ENCODE assay signal across 18 cellular contexts in genomic region chr3:47117803-47118364, GRCh38. TPM values are rescaled to one million over a fixed set of nuclear protein-coding genes. Genes with fewer than 3 reads are reported as not detected.
A peak's percentile ranks its signal among the peaks of the same experiment; 100 is the strongest.
DNase-seq lines count a peak whose midpoint lies in the region; ATAC-seq and TF ChIP-seq lines count a peak whose summit lies in the region.
"Had no signal": no experiment of that assay in that cellular context is flagged by ENCODE, and none has a peak within 500 bp of the region (broad histone marks: within the 10 kb centered on the region; RNA-seq: fewer than 3 reads in every experiment).

No MANE protein-coding gene starts in this region.

- no peaks in the 10 kb centered on the region for H3K9me2 ChIP-seq in Karpas-422 (replicated peaks; ENCODE audit: insufficient read depth, low read length)

- H3K27ac Mint-ChIP-seq in activated T-cell treated with anti-CD3 and anti-CD28 coated beads, Interleukin-2, amount 50 U/mL, for 24 hours, result peak overlapping the region; percentile 16
- H3K27ac Mint-ChIP-seq in activated naive CD8-positive, alpha-beta T cell treated with anti-CD3 and anti-CD28 coated beads, Interleukin-2, amount 50 U/mL, for 24 hours, result peak overlapping the region; percentile 6
- no peak overlapping the region for H3K27ac Mint-ChIP-seq in activated T-helper 17 cell treated with anti-CD3 and anti-CD28 coated beads, Interleukin-2, amount 50 U/mL, for 72 hours

- H3K4me3 ChIP-seq in Karpas-422 (ENCODE audit: low read length) (no peak overlapping the region), neutrophil (ENCODE audit: low read depth in 1 of 2, low read length in 1 of 2) (no peak overlapping the region)
- H3K4me3 ChIP-seq: adrenal gland, HAP-1, pancreas, Peyer's patch had no signal

- peaks cover 72% of the 10 kb centered on the region for H3K36me3 ChIP-seq in Karpas-422 (ENCODE audit: insufficient read depth, low read length)
- peaks cover 57% of the 10 kb centered on the region for H3K36me3 ChIP-seq in neutrophil

- H3K9me3 Mint-ChIP-seq in activated T-cell treated with anti-CD3 and anti-CD28 coated beads, Interleukin-2, amount 50 U/mL, for 24 hours, result peaks cover 2% of the 10 kb centered on the region
- peaks cover 4% of the 10 kb centered on the region for H3K9me3 Mint-ChIP-seq in activated naive CD8-positive, alpha-beta T cell treated with anti-CD3 and anti-CD28 coated beads, Interleukin-2, amount 50 U/mL, for 24 hours
- H3K9me3 Mint-ChIP-seq in activated T-helper 17 cell treated with anti-CD3 and anti-CD28 coated beads, Interleukin-2, amount 50 U/mL, for 72 hours, result no peaks in the 10 kb centered on the region

- H3K27me3 Mint-ChIP-seq in activated T-cell treated with anti-CD3 and anti-CD28 coated beads, Interleukin-2, amount 50 U/mL, for 24 hours, result no peaks in the 10 kb centered on the region
- H3K27me3 Mint-ChIP-seq in activated naive CD8-positive, alpha-beta T cell treated with anti-CD3 and anti-CD28 coated beads, Interleukin-2, amount 50 U/mL, for 24 hours, result no peaks in the 10 kb centered on the region
- no peaks in the 10 kb centered on the region for H3K27me3 Mint-ChIP-seq in activated T-helper 17 cell treated with anti-CD3 and anti-CD28 coated beads, Interleukin-2, amount 50 U/mL, for 72 hours

- no peak overlapping the region for H3K4me2 ChIP-seq in Karpas-422 (ENCODE audit: low read depth, low read length, poor library complexity, severe bottlenecking)

- H3K36me3 Mint-ChIP-seq in activated T-cell treated with anti-CD3 and anti-CD28 coated beads, Interleukin-2, amount 50 U/mL, for 24 hours (ENCODE audit: low read depth), result peaks cover 87% of the 10 kb centered on the region
- peaks cover 67% of the 10 kb centered on the region for H3K36me3 Mint-ChIP-seq in activated naive CD8-positive, alpha-beta T cell treated with anti-CD3 and anti-CD28 coated beads, Interleukin-2, amount 50 U/mL, for 24 hours (ENCODE audit: low read depth)
- peaks cover 93% of the 10 kb centered on the region for H3K36me3 Mint-ChIP-seq in activated T-helper 17 cell treated with anti-CD3 and anti-CD28 coated beads, Interleukin-2, amount 50 U/mL, for 72 hours (ENCODE audit: low read depth)

- DNase-seq in activated T-cell treated with anti-CD3 and anti-CD28 coated beads, Interleukin-2, amount 50 U/mL, for 24 hours, result no peak
- no peak for DNase-seq in activated T-cell treated with anti-CD3 and anti-CD28 coated beads for 4 hours
- no peak for DNase-seq in Karpas-422
- DNase-seq in activated naive CD8-positive, alpha-beta T cell treated with anti-CD3 and anti-CD28 coated beads, Interleukin-2, amount 50 U/mL, for 24 hours, result no peak
- no peak for DNase-seq in COLO668 (lab: John Stamatoyannopoulos, UW; ENCODE audit: unreplicated experiment)
- DNase-seq: adrenal gland; Kasumi-1; kidney; NCI-H1694; NCI-H526; pancreas; Peyer's patch; small intestine; stimulated activated naive CD8-positive, alpha-beta T cell treated with anti-CD3 and anti-CD28 coated beads, Interleukin-15, Interleukin-2, amounts not matched to agents 100 U/mL and 50 U/mL, for 24 hours had no signal

- H3K27ac ChIP-seq in Karpas-422 (ENCODE audit: low read length) (peak overlapping the region; percentile 25; the same call in 1 of the 2 replicates), neutrophil (peak overlapping the region; percentile 26)
- H3K27ac ChIP-seq: adrenal gland, pancreas, Peyer's patch had no signal

- H3K9ac ChIP-seq in Karpas-422 (ENCODE audit: low read length), result no peak overlapping the region

- no peak overlapping the region for H2AFZ ChIP-seq in Karpas-422 (ENCODE audit: low read length)

- H3K79me2 ChIP-seq in Karpas-422 (ENCODE audit: low read length), result peaks cover 85% of the 10 kb centered on the region

- ATAC-seq in activated naive CD8-positive, alpha-beta T cell treated with anti-CD3 and anti-CD28 coated beads, Interleukin-2, amount 50 U/mL, for 24 hours, result no peak
- no peak for ATAC-seq in GM19351 (IDR thresholded peaks at IDR 0.05; ENCODE audit: unreplicated experiment)
- ATAC-seq in activated T-helper 17 cell treated with anti-CD3 and anti-CD28 coated beads, Interleukin-2, amount 50 U/mL, for 72 hours (replicated peaks), result no peak
- ATAC-seq: pancreas; stimulated activated naive CD8-positive, alpha-beta T cell treated with anti-CD3 and anti-CD28 coated beads, Interleukin-15, Interleukin-2, amounts not matched to agents 100 U/mL and 50 U/mL, for 24 hours had no signal

- no peak for TF ChIP-seq CTCF in neutrophil (IDR thresholded peaks at IDR 0.05)

- H3K4me1 ChIP-seq in Karpas-422 (ENCODE audit: low read length) (peaks cover 42% of the 10 kb centered on the region), neutrophil (ENCODE audit: control insufficient read depth in 1 of 2, insufficient read depth in 1 of 2, low read depth in 1 of 2, low read length in 1 of 2) (no peaks in the 10 kb centered on the region)
- H3K4me1 ChIP-seq: pancreas, Peyer's patch had no signal

- peaks cover 42% of the 10 kb centered on the region for H3K4me1 Mint-ChIP-seq in activated T-cell treated with anti-CD3 and anti-CD28 coated beads, Interleukin-2, amount 50 U/mL, for 24 hours (ENCODE audit: low read depth)
- peaks cover 31% of the 10 kb centered on the region for H3K4me1 Mint-ChIP-seq in activated naive CD8-positive, alpha-beta T cell treated with anti-CD3 and anti-CD28 coated beads, Interleukin-2, amount 50 U/mL, for 24 hours
- peaks cover 20% of the 10 kb centered on the region for H3K4me1 Mint-ChIP-seq in activated T-helper 17 cell treated with anti-CD3 and anti-CD28 coated beads, Interleukin-2, amount 50 U/mL, for 72 hours

- H3K27me3 ChIP-seq in Karpas-422 (ENCODE audit: low read length) (no peaks in the 10 kb centered on the region), neutrophil (no peaks in the 10 kb centered on the region)
- H3K27me3 ChIP-seq: adrenal gland, pancreas, Peyer's patch had no signal

- H3K9me3 ChIP-seq in Karpas-422 (ENCODE audit: low read length) (no peaks in the 10 kb centered on the region), neutrophil (no peaks in the 10 kb centered on the region)
- H3K9me3 ChIP-seq: adrenal gland, HAP-1, pancreas, Peyer's patch had no signal

- no peaks in the 10 kb centered on the region for H4K20me1 ChIP-seq in Karpas-422 (ENCODE audit: insufficient read depth, low read depth, low read length)

- H3K4me3 Mint-ChIP-seq in activated T-cell treated with anti-CD3 and anti-CD28 coated beads, Interleukin-2, amount 50 U/mL, for 24 hours, result no peak overlapping the region
- no peak overlapping the region for H3K4me3 Mint-ChIP-seq in activated naive CD8-positive, alpha-beta T cell treated with anti-CD3 and anti-CD28 coated beads, Interleukin-2, amount 50 U/mL, for 24 hours
- H3K4me3 Mint-ChIP-seq in activated T-helper 17 cell treated with anti-CD3 and anti-CD28 coated beads, Interleukin-2, amount 50 U/mL, for 72 hours, result no peak overlapping the region

RNA-seq across cellular contexts. Expression of gene SETD2, which starts 46.0 kb away (rescaled TPM):
- total RNA-seq in Karpas-422 (2014; rRNA removed; shearing (Covaris generic); ENCODE audit: low replicate concordance), result 56.2 and 60.2 TPM in 2 replicates
- 10 to 100 TPM; 28.8 to 33.1 TPM for total RNA-seq in activated T-helper 17 cell treated with anti-CD3 and anti-CD28 coated beads, Interleukin-2, amount 50 U/mL, for 72 hours
